Comparison of ENCODE assay signal across 19 cellular contexts in genomic region chr10:5486852-5487235, GRCh38. TPM values are rescaled to one million over a fixed set of nuclear protein-coding genes. Genes with fewer than 3 reads are reported as not detected.
DNase-seq lines count a peak whose midpoint lies in the region; ATAC-seq and TF ChIP-seq lines count a peak whose summit lies in the region.
"Had no signal": no experiment of that assay in that cellular context is flagged by ENCODE, and none has a peak within 500 bp of the region (broad histone marks: within the 10 kb centered on the region; RNA-seq: fewer than 3 reads in every experiment).

No MANE protein-coding gene starts in this region.

- H3K79me2 ChIP-seq in osteoblast (ENCODE audit: insufficient read depth, low read length), result no peaks in the 10 kb centered on the region
- no peaks in the 10 kb centered on the region for H3K79me2 ChIP-seq in SK-N-SH (ENCODE audit: insufficient read depth)

- H3K4me3 Mint-ChIP-seq in stimulated activated naive CD8-positive, alpha-beta T cell treated with anti-CD3 and anti-CD28 coated beads, Interleukin-15, amount 100 ng/mL, for 72 hours, result no peak overlapping the region
- H3K4me3 Mint-ChIP-seq: HFFc6 had no signal

- H3K27me3 ChIP-seq in foreskin keratinocyte (no peaks in the 10 kb centered on the region), osteoblast (ENCODE audit: insufficient read depth, low read length) (no peaks in the 10 kb centered on the region), SK-N-SH (ENCODE audit: insufficient read depth) (no peaks in the 10 kb centered on the region)

- no peaks in the 10 kb centered on the region for H3K9me3 ChIP-seq in osteoblast (ENCODE audit: low read depth, low read length)
- H3K9me3 ChIP-seq in SK-N-SH, result no peaks in the 10 kb centered on the region

- CTCF ChIA-PET in SK-N-SH (lab: Yijun Ruan, JAX), result no interaction called here

- H3K4me2 ChIP-seq in osteoblast (ENCODE audit: insufficient read depth, low read length) (no peak overlapping the region), SK-N-SH (no peak overlapping the region)
- H3K4me2 ChIP-seq: A549 had no signal

- WGBS in SK-N-SH (ENCODE audit: low lambda C conversion rate), result 65% methylated on average over 5 of the region's 9 CpGs

- peak overlapping the region in 1 of 2 donors; percentile 6 for H3K27ac Mint-ChIP-seq in stimulated activated naive CD8-positive, alpha-beta T cell treated with anti-CD3 and anti-CD28 coated beads, Interleukin-15, amount 100 ng/mL, for 72 hours
- H3K27ac Mint-ChIP-seq: HFFc6 had no signal

- TF ChIP-seq CTCF in foreskin keratinocyte (conservative IDR thresholded peaks at IDR 0.05) (no peak), osteoblast (IDR thresholded peaks at IDR 0.05; ENCODE audit: extremely low read depth, low read depth, low read length) (no peak), SK-N-SH (IDR thresholded peaks at IDR 0.05) (no peak)

- ATAC-seq in stimulated activated naive CD8-positive, alpha-beta T cell treated with anti-CD3 and anti-CD28 coated beads, Interleukin-15, amount 100 ng/mL, for 72 hours, result peak; percentile 24
- ATAC-seq in stimulated activated naive CD8-positive, alpha-beta T cell treated with anti-CD3 and anti-CD28 coated beads, Interleukin-15, Interleukin-2, amounts not matched to agents 100 U/mL and 50 U/mL, for 24 hours, result no peak
- ATAC-seq in foreskin keratinocyte, result no peak
- ATAC-seq in GM19351 (IDR thresholded peaks at IDR 0.05; ENCODE audit: unreplicated experiment), result no peak

- no peaks in the 10 kb centered on the region for H3K9me2 ChIP-seq in SK-N-SH

- no peak for DNase-seq in stimulated activated naive CD8-positive, alpha-beta T cell treated with anti-CD3 and anti-CD28 coated beads, Interleukin-15, amount 100 ng/mL, for 72 hours
- no peak for DNase-seq in stimulated activated naive CD8-positive, alpha-beta T cell treated with anti-CD3 and anti-CD28 coated beads, Interleukin-15, Interleukin-2, amounts not matched to agents 100 U/mL and 50 U/mL, for 24 hours
- DNase-seq in foreskin keratinocyte (no peak), osteoblast (ENCODE audit: insufficient read length, low spot score, missing footprints) (peak; percentile 45), SK-N-SH (no peak)
- DNase-seq in stimulated activated CD4-positive, alpha-beta T cell treated with anti-CD3 and anti-CD28 coated beads, Interleukin-2, amount 100 ng/mL, for 48 hours, result no peak
- DNase-seq in activated CD4-positive, alpha-beta T cell treated with anti-CD3 and anti-CD28 coated beads for 48 hours, result no peak
- DNase-seq: DND-41, HFFc6, Kasumi-1, NCI-H1105 treated with DMSO at 0.1 percent for 48 hours, NCI-H187, NCI-H446 treated with DMSO at 0.1 percent for 48 hours, NCI-H774, SIG-M5 had no signal

- H3K4me3 ChIP-seq in osteoblast (ENCODE audit: insufficient read depth, low read length), result no peak overlapping the region
- H3K4me3 ChIP-seq in SK-N-SH (ENCODE audit: low read depth in 2 of 2, low read length in 1 of 2), result no peak overlapping the region
- H3K4me3 ChIP-seq: A549 had no signal

- peaks cover 6% of the 10 kb centered on the region for H3K4me1 Mint-ChIP-seq in stimulated activated naive CD8-positive, alpha-beta T cell treated with anti-CD3 and anti-CD28 coated beads, Interleukin-15, amount 100 ng/mL, for 72 hours

- POLR2A ChIA-PET in SK-N-SH (lab: Yijun Ruan, JAX), result no interaction called here

- H4K20me1 ChIP-seq in osteoblast (ENCODE audit: insufficient read depth, low read length) (no peaks in the 10 kb centered on the region), SK-N-SH (ENCODE audit: insufficient read depth) (no peaks in the 10 kb centered on the region)

- H2AFZ ChIP-seq in osteoblast (ENCODE audit: low read length) (no peak overlapping the region), SK-N-SH (ENCODE audit: low read depth) (no peak overlapping the region)

- peak overlapping the region; percentile 82 for H3K27ac ChIP-seq in foreskin keratinocyte
- H3K27ac ChIP-seq in osteoblast (ENCODE audit: low read depth, low read length), result no peak overlapping the region
- H3K27ac ChIP-seq in SK-N-SH (ENCODE audit: low read depth in 2 of 2, low read length in 1 of 2), result no peak overlapping the region
- H3K27ac ChIP-seq: C4-2B had no signal

- H3K9ac ChIP-seq in SK-N-SH, result no peak overlapping the region

- no peaks in the 10 kb centered on the region for H3F3A ChIP-seq in SK-N-SH (replicated peaks; ENCODE audit: insufficient read depth)

- H3K27me3 Mint-ChIP-seq in stimulated activated naive CD8-positive, alpha-beta T cell treated with anti-CD3 and anti-CD28 coated beads, Interleukin-15, amount 100 ng/mL, for 72 hours, result peaks cover 13% of the 10 kb centered on the region

- H3K4me1 ChIP-seq in foreskin keratinocyte, result peaks cover 7% of the 10 kb centered on the region
- no peaks in the 10 kb centered on the region for H3K4me1 ChIP-seq in osteoblast (ENCODE audit: insufficient read depth, low read length)
- H3K4me1 ChIP-seq in SK-N-SH (ENCODE audit: control insufficient read depth in 1 of 2, insufficient read depth in 2 of 2, low read depth in 1 of 2, low read length in 1 of 2), result no peaks in the 10 kb centered on the region
- H3K4me1 ChIP-seq: A549 had no signal

- H3K36me3 ChIP-seq in osteoblast (ENCODE audit: insufficient read depth, low read length) (no peaks in the 10 kb centered on the region), SK-N-SH (replicated peaks in 1 of 2; ENCODE audit: control insufficient read depth in 1 of 2, insufficient read depth in 2 of 2, low read length in 1 of 2) (no peaks in the 10 kb centered on the region)

- TF ChIP-seq EP300 in SK-N-SH (IDR thresholded peaks at IDR 0.05; ENCODE audit: borderline replicate concordance in 1 of 2, low read depth in 1 of 2, low read length in 1 of 2), result no peak

- TF ChIP-seq RAD21 in SK-N-SH (IDR thresholded peaks at IDR 0.05; ENCODE audit: low read length), result no peak

- peaks cover under 1 to 12% of the 10 kb centered on the region in 2 donors for H3K9me3 Mint-ChIP-seq in stimulated activated naive CD8-positive, alpha-beta T cell treated with anti-CD3 and anti-CD28 coated beads, Interleukin-15, amount 100 ng/mL, for 72 hours

TF ChIP-seq in SK-N-SH, 30 proteins besides CTCF, POLR2A, EP300 and RAD21:
- TF ChIP-seq FOSL2 (IDR thresholded peaks at IDR 0.05; ENCODE audit: borderline replicate concordance, low read depth), result no peak
- TF ChIP-seq JUND (IDR thresholded peaks at IDR 0.05), result no peak
- TF ChIP-seq FOXJ3 (CRISPR knock-in tag; IDR thresholded peaks at IDR 0.05), result no peak
- TF ChIP-seq EZH2phosphoT487 (IDR thresholded peaks at IDR 0.05; ENCODE audit: borderline replicate concordance, low read depth), result no peak
- TF ChIP-seq POLR2AphosphoS5 (IDR thresholded peaks at IDR 0.05; ENCODE audit: low read depth, low read length), result no peak
- TF ChIP-seq NRF1 (IDR thresholded peaks at IDR 0.05; ENCODE audit: low read depth, low read length), result no peak
- TF ChIP-seq IRF3 (IDR thresholded peaks at IDR 0.05; ENCODE audit: low read depth, low read length), result no peak
- no peak for TF ChIP-seq MEF2A (IDR thresholded peaks at IDR 0.05; ENCODE audit: borderline replicate concordance, low read depth)
- TF ChIP-seq FOXM1 (IDR thresholded peaks at IDR 0.05; ENCODE audit: low read depth), result no peak
- TF ChIP-seq YY1 (IDR thresholded peaks at IDR 0.05; ENCODE audit: low read depth), result no peak
- no peak for TF ChIP-seq RXRA (IDR thresholded peaks at IDR 0.05; ENCODE audit: borderline replicate concordance, low read depth)
- no peak for TF ChIP-seq RFX5 (IDR thresholded peaks at IDR 0.05; ENCODE audit: low read length)
- no peak for TF ChIP-seq CHD2 (IDR thresholded peaks at IDR 0.05; ENCODE audit: low read length, partially characterized antibody)

RNA-seq across cellular contexts. Expression of gene CALML5, which starts 12.5 kb away (rescaled TPM):
- 2.4 and 65.7 TPM in 2 replicates for total RNA-seq in foreskin keratinocyte
- 2.1 and 104 TPM in 2 replicates for polyA plus RNA-seq in foreskin keratinocyte
- not detected in 2 replicates for total RNA-seq in osteoblast
- not detected in 2 replicates for polyA plus RNA-seq in SK-N-SH (2012; rRNA removed)
- not detected in 2 replicates for polyA plus RNA-seq in SK-N-SH (2012; cell fraction: cytosol; rRNA removed)
- not detected in 2 replicates for polyA plus RNA-seq in SK-N-SH (2012; cell fraction: nucleus; rRNA removed)
- total RNA-seq: H4, HFFc6 had no signal
- polyA plus RNA-seq: A549 had no signal

RNA-seq across cellular contexts. Expression of gene CALML3, which starts 37.9 kb away (rescaled TPM):
- total RNA-seq in foreskin keratinocyte (2.7 and 4.7 TPM in 2 replicates), osteoblast (not detected in 2 replicates)
- polyA plus RNA-seq in foreskin keratinocyte (4.5 and 8.0 TPM in 2 replicates), SK-N-SH (2012; rRNA removed) (not detected in 2 replicates)
- polyA plus RNA-seq in SK-N-SH (2012; cell fraction: cytosol; rRNA removed), result not detected in 2 replicates
- polyA plus RNA-seq in SK-N-SH (2012; cell fraction: nucleus; rRNA removed), result not detected in 2 replicates
- total RNA-seq: H4, HFFc6 had no signal
- polyA plus RNA-seq: A549 had no signal
